29 cellular contexts compared by ENCODE assay signal in genomic region chr1:235625340-235625739, GRCh38. TPM values are rescaled to one million over a fixed set of nuclear protein-coding genes. Genes with fewer than 3 reads are reported as not detected.
"Had no signal": no experiment of that assay in that cellular context is flagged by ENCODE, and none has a peak within 500 bp of the region (broad histone marks: within the 10 kb centered on the region; RNA-seq: fewer than 3 reads in every experiment).

No MANE protein-coding gene starts in this region.

- H3K9me3 ChIP-seq: adrenal gland, body of pancreas, breast epithelium had no signal

- H3K4me1 ChIP-seq: body of pancreas, breast epithelium had no signal

- DNase-seq: activated CD4-positive, alpha-beta T cell treated with anti-CD3 and anti-CD28 coated beads, Interleukin-2, amount 10 ng/mL, durations not matched to agents 24 days and 14 days; activated CD4-positive, alpha-beta T cell treated with anti-CD3 and anti-CD28 coated beads, Interleukin-2, amount 50 U/mL, for 4 hours; activated CD8-positive, alpha-beta T cell treated with anti-CD3 and anti-CD28 coated beads for 36 hours; activated gamma-delta T cell treated with Interleukin-2 at 50 U/mL for 16 hours; activated naive CD4-positive, alpha-beta T cell treated with anti-CD3 and anti-CD28 coated beads for 36 hours; activated T-cell treated with anti-CD3 and anti-CD28 coated beads for 4 hours; activated T-cell treated with anti-CD3 and anti-CD28 coated beads, Interleukin-2, amount 50 U/mL, for 4 hours; body of pancreas; MM.1S; NCI-H1092; NCI-H1436 treated with DMSO at 0.1 percent for 48 hours; NCI-H1694 treated with DMSO at 0.1 percent for 48 hours; NCI-H2029; NCI-H2107; NCI-H2171 treated with DMSO at 0.1 percent for 48 hours; NCI-H2227 treated with DMSO at 0.1 percent for 48 hours; NCI-H446; NCI-H510A treated with DMSO at 0.1 percent for 48 hours; NCI-H526 treated with DMSO at 0.1 percent for 48 hours; NCI-H82; OCI-M1; Right ventricle myocardium superior; SW 1271; T-helper 1 cell; T-helper 2 cell; T-helper 9 cell had no signal

- ATAC-seq: activated CD8-positive, alpha-beta T cell treated with anti-CD3 and anti-CD28 coated beads for 36 hours; activated naive CD4-positive, alpha-beta T cell treated with anti-CD3 and anti-CD28 coated beads, Interleukin-2, amount 50 U/mL, for 72 hours; activated T-cell treated with anti-CD3 and anti-CD28 coated beads, Interleukin-2, amount 50 U/mL, for 4 hours; body of pancreas had no signal

- H3K27me3 ChIP-seq: adrenal gland, body of pancreas, breast epithelium had no signal

- H3K36me3 ChIP-seq: adrenal gland, breast epithelium had no signal

- H3K4me3 ChIP-seq: adrenal gland, body of pancreas, breast epithelium had no signal

- H3K27ac ChIP-seq: body of pancreas had no signal

RNA-seq across cellular contexts. Expression of gene GNG4, which starts 24.2 kb away (rescaled TPM):
- total RNA-seq: Right ventricle myocardium superior had no signal
